ENCODE assay signal across 1 cellular context in genomic region chr2:174666312-174666711, GRCh38.
TF ChIP-seq lines count a peak whose summit lies in the region.

No MANE protein-coding gene starts in this region.

TF ChIP-seq in GM23338, 12 proteins besides CTCF, POLR2A, EP300 and RAD21 (continued from another document):
- TF ChIP-seq REST (IDR thresholded peaks at IDR 0.05; ENCODE audit: unreplicated experiment) (no peak), EZH2phosphoT487 (IDR thresholded peaks at IDR 0.05; ENCODE audit: unreplicated experiment) (no peak)
